Comparison of ENCODE assay signal across 28 cellular contexts in genomic region chr3:9379327-9379726, GRCh38.
"Had no signal": no experiment of that assay in that cellular context is flagged by ENCODE, and none has a peak within 500 bp of the region (broad histone marks: within the 10 kb centered on the region; RNA-seq: fewer than 3 reads in every experiment).

No MANE protein-coding gene starts in this region.

- ATAC-seq: activated CD4-positive, CD25-positive, alpha-beta regulatory T cell treated with anti-CD3 and anti-CD28 coated beads, Interleukin-2, amount 50 U/mL, for 24 hours; foreskin keratinocyte; natural killer cell; right lobe of liver; stimulated activated naive CD8-positive, alpha-beta T cell treated with anti-CD3 and anti-CD28 coated beads, Interleukin-15, Interleukin-2, amounts not matched to agents 100 U/mL and 50 U/mL, for 24 hours had no signal

- H3K9me3 ChIP-seq: esophagus muscularis mucosa, right lobe of liver, testis, transverse colon had no signal

- H3K27ac ChIP-seq: brain microvascular endothelial cell, esophagus muscularis mucosa, foreskin keratinocyte, neural progenitor cell, parathyroid adenoma, right lobe of liver, testis, transverse colon had no signal

- H3K4me1 ChIP-seq: foreskin keratinocyte, neural progenitor cell, parathyroid adenoma, right lobe of liver, testis, transverse colon had no signal

- H2AFZ ChIP-seq: neural progenitor cell, parathyroid adenoma had no signal

- DNase-seq: activated CD4-positive, alpha-beta memory T cell treated with anti-CD3 and anti-CD28 coated beads for 36 hours; activated CD4-positive, alpha-beta T cell treated with anti-CD3 and anti-CD28 coated beads, Interleukin-2, amount 10 ng/mL, durations not matched to agents 24 days and 14 days; activated CD8-positive, alpha-beta memory T cell treated with anti-CD3 and anti-CD28 coated beads, Interleukin-2, amount 50 U/mL, for 4 hours; activated gamma-delta T cell treated with Interleukin-2 at 50 U/mL for 16 hours; activated naive CD4-positive, alpha-beta T cell treated with anti-CD3 and anti-CD28 coated beads, Interleukin-2, amount 50 U/mL, for 16 hours; activated T-cell treated with anti-CD3 and anti-CD28 coated beads, Interleukin-2, amount 50 U/mL, for 1 hour; amniotic stem cell; brain microvascular endothelial cell; central memory CD4-positive, alpha-beta T cell; endodermal cell; foreskin keratinocyte; mesenchymal stem cell; natural killer cell; occipital lobe; right lobe of liver; stimulated activated CD4-positive, alpha-beta T cell treated with anti-CD3 and anti-CD28 coated beads, Interleukin-2, amount 100 ng/mL, for 48 hours; stimulated activated naive CD8-positive, alpha-beta T cell treated with anti-CD3 and anti-CD28 coated beads, Interleukin-15, Interleukin-2, amounts not matched to agents 100 U/mL and 50 U/mL, for 24 hours; T1000; testis; transverse colon; WERI-Rb-1 had no signal

- H3K4me2 ChIP-seq: neural progenitor cell had no signal

- H3K27me3 ChIP-seq: brain microvascular endothelial cell, esophagus muscularis mucosa, foreskin keratinocyte, neural progenitor cell, right lobe of liver, testis, transverse colon had no signal

- FAIRE-seq: astrocyte, islet of Langerhans, urothelium cell line had no signal

- H3K9ac ChIP-seq: neural progenitor cell, parathyroid adenoma had no signal

- H3K4me3 ChIP-seq: esophagus muscularis mucosa, neural progenitor cell, right lobe of liver, testis, transverse colon had no signal
